ENCODE assay signal across 9 cellular contexts in genomic region chr3:101851833-101852232, GRCh38. TPM values are rescaled to one million over a fixed set of nuclear protein-coding genes. Genes with fewer than 3 reads are reported as not detected.
DNase-seq lines count a peak whose midpoint lies in the region; ATAC-seq and TF ChIP-seq lines count a peak whose summit lies in the region.
"Had no signal": no experiment of that assay in that cellular context is flagged by ENCODE, and none has a peak within 500 bp of the region (broad histone marks: within the 10 kb centered on the region; RNA-seq: fewer than 3 reads in every experiment).

No MANE protein-coding gene starts in this region.

- peak; percentile 19 for TF ChIP-seq POLR2A in GM18505 (IDR thresholded peaks at IDR 0.05; ENCODE audit: borderline replicate concordance, extremely low read depth, insufficient read depth, insufficient read length)

- CTCF ChIA-PET in WTC11 (lab: Charles Lee): interaction anchor here (1.3 to 1.5 kb wide), 2 partner anchors 49 to 374 kb away, joined by 3 to 4 read pairs; no protein-coding TSS in a partner anchor

- no peaks in the 10 kb centered on the region for H3K9me3 ChIP-seq in skeletal muscle satellite cell (replicated peaks; ENCODE audit: low read length)
- H3K9me3 ChIP-seq: adrenal gland had no signal

- no peaks in the 10 kb centered on the region for H3K9me3 Mint-ChIP-seq in WTC11

- H3K4me3 Mint-ChIP-seq in WTC11: peak overlapping the region; percentile 90

- H3K9ac ChIP-seq in skeletal muscle satellite cell (ENCODE audit: low read depth, low read length): peak overlapping the region; percentile 99

- peak overlapping the region; percentile 86 for H3K4me2 ChIP-seq in skeletal muscle satellite cell (ENCODE audit: low read length)

- H3K27me3 Mint-ChIP-seq in WTC11 (ENCODE audit: low read depth): no peaks in the 10 kb centered on the region

- H3K36me3 ChIP-seq in skeletal muscle satellite cell (ENCODE audit: insufficient read depth, low read length): peaks cover 70% of the 10 kb centered on the region

- POLR2A ChIA-PET in WTC11 (lab: Charles Lee): no interaction called here

- DNase-seq in WTC11 (ENCODE audit: low spot score) (no peak), fibroblast of villous mesenchyme (ENCODE audit: low read depth) (no peak), NCI-H226 (no peak), NCI-H2171 treated with DMSO at 0.1 percent for 48 hours (lab: John Stamatoyannopoulos, UW) (no peak), islet precursor cell (no peak)
- no peak for DNase-seq in activated CD4-positive, alpha-beta T cell treated with anti-CD3 and anti-CD28 coated beads for 4 hours
- DNase-seq: adrenal gland had no signal

- peak overlapping the region; percentile 75 for H3K4me3 ChIP-seq in fibroblast of villous mesenchyme (ENCODE audit: low read depth, low read length)
- H3K4me3 ChIP-seq in skeletal muscle satellite cell (ENCODE audit: low read length): peak overlapping the region; percentile 82

- peak overlapping the region; percentile 50; the same call in 1 of the 2 replicates for H3K27ac Mint-ChIP-seq in WTC11

- ATAC-seq in GM18505 (IDR thresholded peaks at IDR 0.05; ENCODE audit: unreplicated experiment) (no peak), WTC11 (no peak)

- no peaks in the 10 kb centered on the region for H3K27me3 ChIP-seq in skeletal muscle satellite cell (ENCODE audit: control insufficient read depth, insufficient read depth, low read length)
- H3K27me3 ChIP-seq: adrenal gland had no signal

- peaks cover 31% of the 10 kb centered on the region for H3K4me1 Mint-ChIP-seq in WTC11

- H3K4me1 ChIP-seq in skeletal muscle satellite cell (ENCODE audit: control insufficient read depth, insufficient read depth, low read length): peaks cover 51% of the 10 kb centered on the region

- H3K36me3 Mint-ChIP-seq in WTC11: peaks cover 54% of the 10 kb centered on the region

- no peak for TF ChIP-seq CTCF in WTC11 (IDR thresholded peaks at IDR 0.05)
- no peak for TF ChIP-seq CTCF in fibroblast of villous mesenchyme (IDR thresholded peaks at IDR 0.05; ENCODE audit: insufficient read depth, low read depth, low read length)

TF ChIP-seq in WTC11, 78 proteins besides CTCF, POLR2A, EP300 and RAD21:
- no peak for TF ChIP-seq STAT6 (CRISPR knock-in tag; conservative IDR thresholded peaks at IDR 0.05; ENCODE audit: low read depth)
TF ChIP-seq in WTC11: peak in this region for 0.

RNA-seq across cellular contexts. Expression of gene NFKBIZ, which starts 2.5 kb away (rescaled TPM):
- 15.1 to 17.9 TPM (median 16.9 TPM) in 3 replicates for total RNA-seq in WTC11 (2021)
- total RNA-seq in fibroblast of villous mesenchyme: 108 and 126 TPM in 2 replicates
- 19.8 and 38.0 TPM in 2 replicates for total RNA-seq in skeletal muscle satellite cell (2012; rRNA removed)
